1 cellular context compared by ENCODE assay signal in the genomic region with DNA sequence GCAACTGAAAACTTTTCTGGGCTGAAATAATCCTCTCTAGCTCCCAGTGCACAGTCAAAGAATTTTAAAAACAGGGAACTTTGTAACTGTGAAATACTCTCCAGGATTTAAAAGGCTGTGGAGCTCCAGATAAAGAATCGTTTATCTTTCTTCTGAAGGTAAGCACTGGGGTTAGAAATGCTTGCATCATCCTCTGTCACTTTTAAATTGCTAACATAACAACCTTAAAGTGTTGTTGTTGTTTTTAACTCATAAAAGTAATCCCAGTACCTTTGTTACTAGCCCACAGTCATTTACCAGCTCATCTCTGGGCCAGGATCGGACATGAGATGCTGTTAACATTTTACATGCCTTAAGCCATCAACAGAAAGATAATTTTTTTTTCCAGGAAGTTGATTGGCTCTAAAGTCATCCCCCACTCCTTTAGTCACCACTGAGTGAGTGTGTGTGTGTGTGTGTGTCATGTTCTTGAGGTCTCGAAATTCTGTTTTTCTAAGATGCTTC.
TF ChIP-seq lines count a peak whose summit lies in the region.

A gene (plus strand): TSS at position 51 of the 504 bp plus-strand sequence. CDS start 1,359 bp downstream, outside the sequence.

TF ChIP-seq in IMR-90, 13 proteins besides CTCF, POLR2A, EP300 and RAD21 (continued from another document):
- TF ChIP-seq, protein P1, sequence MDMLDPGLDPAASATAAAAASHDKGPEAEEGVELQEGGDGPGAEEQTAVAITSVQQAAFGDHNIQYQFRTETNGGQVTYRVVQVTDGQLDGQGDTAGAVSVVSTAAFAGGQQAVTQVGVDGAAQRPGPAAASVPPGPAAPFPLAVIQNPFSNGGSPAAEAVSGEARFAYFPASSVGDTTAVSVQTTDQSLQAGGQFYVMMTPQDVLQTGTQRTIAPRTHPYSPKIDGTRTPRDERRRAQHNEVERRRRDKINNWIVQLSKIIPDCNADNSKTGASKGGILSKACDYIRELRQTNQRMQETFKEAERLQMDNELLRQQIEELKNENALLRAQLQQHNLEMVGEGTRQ (IDR thresholded peaks at IDR 0.05; ENCODE audit: low read depth, low read length): no peak
- TF ChIP-seq MAFK (IDR thresholded peaks at IDR 0.05; ENCODE audit: low read depth, low read length): no peak
